11 cellular contexts compared by ENCODE assay signal in genomic region chr1:197838836-197839235, GRCh38.
DNase-seq lines count a peak whose midpoint lies in the region; ATAC-seq and TF ChIP-seq lines count a peak whose summit lies in the region.
"Had no signal": no experiment of that assay in that cellular context is flagged by ENCODE, and none has a peak within 500 bp of the region (broad histone marks: within the 10 kb centered on the region; RNA-seq: fewer than 3 reads in every experiment).

No MANE protein-coding gene starts in this region.

- 64 to 75% (median 67%) methylated on average over 3 of the region's 3 CpGs for WGBS in heart left ventricle, 4 donors
- 73% methylated on average over 3 of the region's 3 CpGs for WGBS in esophagus muscularis mucosa

- H2AFZ ChIP-seq in osteoblast (ENCODE audit: low read length), result peak overlapping the region; percentile 87

- H3K9me3 ChIP-seq in osteoblast (ENCODE audit: low read depth, low read length) (no peaks in the 10 kb centered on the region), heart left ventricle (peaks cover 0 to 5% (median 0%) of the 10 kb centered on the region in 12 donors), esophagus muscularis mucosa (no peaks in the 10 kb centered on the region)
- H3K9me3 ChIP-seq: thoracic aorta had no signal

- TF ChIP-seq CTCF in osteoblast (IDR thresholded peaks at IDR 0.05; ENCODE audit: extremely low read depth, low read depth, low read length) (no peak), heart left ventricle (IDR thresholded peaks at IDR 0.05) (no peak), esophagus muscularis mucosa (IDR thresholded peaks at IDR 0.05) (no peak)

- peaks cover 24% of the 10 kb centered on the region for H3K4me1 ChIP-seq in osteoblast (ENCODE audit: insufficient read depth, low read length)
- H3K4me1 ChIP-seq in heart left ventricle, result no peaks in the 10 kb centered on the region
- H3K4me1 ChIP-seq in esophagus muscularis mucosa, result no peaks in the 10 kb centered on the region

- no peaks in the 10 kb centered on the region for H3K79me2 ChIP-seq in osteoblast (ENCODE audit: insufficient read depth, low read length)

- no peaks in the 10 kb centered on the region for H4K20me1 ChIP-seq in osteoblast (ENCODE audit: insufficient read depth, low read length)

- H3K4me2 ChIP-seq in osteoblast (ENCODE audit: insufficient read depth, low read length), result peak overlapping the region; percentile 27

- TF ChIP-seq POLR2A in heart left ventricle (IDR thresholded peaks at IDR 0.05) (no peak), esophagus muscularis mucosa (IDR thresholded peaks at IDR 0.05; ENCODE audit: low read depth) (no peak)

- H3K4me3 ChIP-seq in osteoblast (ENCODE audit: insufficient read depth, low read length) (no peak overlapping the region), heart left ventricle (no peak overlapping the region), esophagus muscularis mucosa (no peak overlapping the region)
- H3K4me3 ChIP-seq: skin epidermis, thoracic aorta had no signal

- H3K27me3 ChIP-seq in osteoblast (ENCODE audit: insufficient read depth, low read length) (no peaks in the 10 kb centered on the region), heart left ventricle (peaks cover 0 to 6% (median 0%) of the 10 kb centered on the region in 9 donors), esophagus muscularis mucosa (no peaks in the 10 kb centered on the region)

- intact Hi-C loops in heart left ventricle (cut with DNase I), result no loop called here
- intact Hi-C loops in esophagus muscularis mucosa (cut with DNase I), result no loop called here

- DNase-seq in GM03348 (ENCODE audit: low spot score) (peak; percentile 63), M059J (ENCODE audit: low read depth) (peak; percentile 90), astrocyte of the hippocampus (ENCODE audit: low read depth, low spot score) (peak; percentile 36), osteoblast (ENCODE audit: insufficient read length, low spot score, missing footprints) (peak; percentile 77), superior temporal gyrus (ENCODE audit: extremely low spot score) (no peak), heart left ventricle (no peak), esophagus muscularis mucosa (ENCODE audit: extremely low spot score) (no peak)
- DNase-seq: NCI-H1436 had no signal

- no peaks in the 10 kb centered on the region for H3K36me3 ChIP-seq in osteoblast (ENCODE audit: insufficient read depth, low read length)
- no peaks in the 10 kb centered on the region for H3K36me3 ChIP-seq in heart left ventricle
- no peaks in the 10 kb centered on the region for H3K36me3 ChIP-seq in esophagus muscularis mucosa
- H3K36me3 ChIP-seq: thoracic aorta had no signal

- ATAC-seq in heart left ventricle (no peak), HG02852 (IDR thresholded peaks at IDR 0.05; ENCODE audit: unreplicated experiment) (no peak)

- H3K27ac ChIP-seq in osteoblast (ENCODE audit: low read depth, low read length), result peak overlapping the region; percentile 64
- H3K27ac ChIP-seq in heart left ventricle, result no peak overlapping the region
- H3K27ac ChIP-seq in esophagus muscularis mucosa (replicated peaks in 1 of 4), result no peak overlapping the region
- H3K27ac ChIP-seq: skin epidermis, thoracic aorta had no signal

- no peak for TF ChIP-seq EP300 in esophagus muscularis mucosa (IDR thresholded peaks at IDR 0.05)

Comparison
In these comparisons a context has a peak if more than half of its experiments do, and no peak if none do; other contexts are left out.
1. DNase-seq: peak in GM03348 (single experiment), M059J (single experiment), astrocyte of the hippocampus (single experiment) and osteoblast (single experiment); none in superior temporal gyrus (single experiment), heart left ventricle (0 of 5) and esophagus muscularis mucosa (single experiment).